ENCODE assay signal across 11 cellular contexts in the genomic region with DNA sequence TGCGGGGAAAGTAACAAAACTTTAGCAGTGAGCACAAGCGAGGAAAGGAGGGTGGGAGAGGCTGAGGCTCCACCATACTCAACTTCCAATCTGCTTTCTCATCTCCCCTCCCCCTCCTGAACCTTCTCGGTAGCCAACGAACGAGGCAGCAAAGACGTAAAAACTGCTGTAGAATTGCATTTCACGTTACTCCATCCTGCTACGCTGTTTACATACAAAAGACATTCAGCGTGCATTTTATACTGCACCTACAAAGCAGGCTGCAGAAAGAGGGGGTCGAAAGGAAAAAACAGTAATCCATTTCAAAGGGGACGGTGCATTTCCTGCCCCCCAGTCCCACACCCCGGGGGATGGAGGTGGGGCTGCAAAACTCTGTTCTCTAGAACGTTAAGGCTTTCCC. TPM values are rescaled to one million over a fixed set of nuclear protein-coding genes. Genes with fewer than 3 reads are reported as not detected.
A peak's percentile ranks its signal among the peaks of the same experiment; 100 is the strongest.
DNase-seq lines count a peak whose midpoint lies in the region; ATAC-seq and TF ChIP-seq lines count a peak whose summit lies in the region.
"Had no signal": no experiment of that assay in that cellular context is flagged by ENCODE, and none has a peak within 500 bp of the region (broad histone marks: within the 10 kb centered on the region; RNA-seq: fewer than 3 reads in every experiment).

No MANE protein-coding gene starts in this region.

- peak overlapping the region; percentile 83 for H3K27ac ChIP-seq in RWPE1
- no peak overlapping the region for H3K27ac ChIP-seq in neural progenitor cell
- no peak overlapping the region for H3K27ac ChIP-seq in SJCRH30
- H3K27ac ChIP-seq: BLaER1 treated with 17β-estradiol and CSF1 and Interleukin-3, amounts not matched to agents 10 nM and 100 nM had no signal

- H3K9me3 ChIP-seq in neural progenitor cell (ENCODE audit: low read depth) (no peaks in the 10 kb centered on the region), SJCRH30 (replicated peaks) (no peaks in the 10 kb centered on the region)

- H3K4me3 ChIP-seq in foreskin fibroblast (ENCODE audit: low read depth in 1 of 2, low read length in 2 of 2) = peak overlapping the region; percentile 52 to 78
- peak overlapping the region; percentile 53 for H3K4me3 ChIP-seq in neural progenitor cell
- no peak overlapping the region for H3K4me3 ChIP-seq in SJCRH30
- H3K4me3 ChIP-seq: BLaER1 treated with 17β-estradiol and CSF1 and Interleukin-3, amounts not matched to agents 10 nM and 100 nM had no signal

- TF ChIP-seq CTCF in RWPE1 (conservative IDR thresholded peaks at IDR 0.05; ENCODE audit: low read depth) (no peak), foreskin fibroblast (IDR thresholded peaks at IDR 0.05; ENCODE audit: low read depth, low read length) (no peak), neural progenitor cell (IDR thresholded peaks at IDR 0.05) (no peak)

- H4K20me1 ChIP-seq in neural progenitor cell (ENCODE audit: low read depth) = no peaks in the 10 kb centered on the region
- H4K20me1 ChIP-seq: BLaER1 treated with 17β-estradiol and CSF1 and Interleukin-3, amounts not matched to agents 10 nM and 100 nM had no signal

- peaks cover 14% of the 10 kb centered on the region for H3K4me1 Mint-ChIP-seq in neural progenitor cell

- H3F3A ChIP-seq in neural progenitor cell (ENCODE audit: low read depth) = no peaks in the 10 kb centered on the region

- H3K4me1 ChIP-seq in neural progenitor cell = peaks cover 11% of the 10 kb centered on the region
- no peaks in the 10 kb centered on the region for H3K4me1 ChIP-seq in SJCRH30
- H3K4me1 ChIP-seq: BLaER1 treated with 17β-estradiol and CSF1 and Interleukin-3, amounts not matched to agents 10 nM and 100 nM had no signal

- no peak overlapping the region for H3K27ac Mint-ChIP-seq in neural progenitor cell

- H3K36me3 ChIP-seq in neural progenitor cell (no peaks in the 10 kb centered on the region), SJCRH30 (no peaks in the 10 kb centered on the region)

- peak overlapping the region; percentile 90 for H3K4me3 Mint-ChIP-seq in neural progenitor cell

- peaks cover 3% of the 10 kb centered on the region for H3K36me3 Mint-ChIP-seq in neural progenitor cell

- peak overlapping the region; percentile 51 for H2AFZ ChIP-seq in neural progenitor cell (replicated peaks)

- peak overlapping the region; percentile 82 for H3K4me2 ChIP-seq in neural progenitor cell
- H3K4me2 ChIP-seq: BLaER1 treated with 17β-estradiol and CSF1 and Interleukin-3, amounts not matched to agents 10 nM and 100 nM had no signal

- DNase-seq in AG08396 (ENCODE audit: low spot score) = peak; percentile 29
- peak; percentile 26 for DNase-seq in RWPE1 (ENCODE audit: low spot score)
- peak in 1 of 2 donors; percentile 26 for DNase-seq in foreskin fibroblast
- peak; percentile 47 for DNase-seq in neural progenitor cell (ENCODE audit: low spot score)
- DNase-seq in SJCRH30 = no peak
- no peak for DNase-seq in activated CD4-positive, alpha-beta T cell treated with anti-CD3 and anti-CD28 coated beads for 1 hour
- DNase-seq in dedifferentiated amniotic fluid mesenchymal stem cell (ENCODE audit: extremely low spot score) = no peak
- DNase-seq: effector CD8-positive, alpha-beta T cell; stimulated activated CD4-positive, alpha-beta T cell treated with anti-CD3 and anti-CD28 coated beads, Interleukin-12 subunit alpha, Interleukin-12 subunit beta, amount 100 ng/mL, for 4 hours had no signal

- H3K27me3 ChIP-seq in neural progenitor cell (peaks cover 69% of the 10 kb centered on the region), SJCRH30 (0 out of 2 replicates have a peak, but pooled peaks cover 3% of the 10 kb centered on the region)
- H3K27me3 ChIP-seq: BLaER1 treated with 17β-estradiol and CSF1 and Interleukin-3, amounts not matched to agents 10 nM and 100 nM had no signal

- no peaks in the 10 kb centered on the region for H3K79me2 ChIP-seq in neural progenitor cell (ENCODE audit: low read depth)

- H3K9me3 Mint-ChIP-seq in neural progenitor cell = no peaks in the 10 kb centered on the region

- ATAC-seq in HG02759 (IDR thresholded peaks at IDR 0.05; ENCODE audit: unreplicated experiment) = no peak

- peaks cover 29% of the 10 kb centered on the region for H3K27me3 Mint-ChIP-seq in neural progenitor cell (ENCODE audit: insufficient read depth, low read depth)

- POLR2A ChIA-PET in RWPE1 (lab: Yijun Ruan, JAX; ENCODE audit: low non-redundant PET) = interaction anchor here (0.6 kb wide), 1 partner anchor 47 kb away, joined by 3 read pairs; no protein-coding TSS in a partner anchor

- CTCF ChIA-PET in RWPE1 (lab: Yijun Ruan, JAX) = interaction anchor here (0.7 to 2.1 kb wide), 4 partner anchors 39 to 151 kb away, joined by 3 to 11 read pairs (median 4); no protein-coding TSS in a partner anchor

- H3K9ac ChIP-seq in neural progenitor cell = no peak overlapping the region
- H3K9ac ChIP-seq: BLaER1 treated with 17β-estradiol and CSF1 and Interleukin-3, amounts not matched to agents 10 nM and 100 nM had no signal

RNA-seq across cellular contexts. Expression of a gene that starts 1.1 kb away (rescaled TPM):
- 16.1 and 25.5 TPM in 2 replicates for total RNA-seq in neural progenitor cell (ENCODE audit: low replicate concordance)
- total RNA-seq in SJCRH30 (2014; rRNA removed; shearing (Covaris generic)) = 0.06 TPM in 1 of 2 replicates, not detected in the other

Comparison
In these comparisons a context has a peak if more than half of its experiments do, and no peak if none do; other contexts are left out.
1. DNase-seq: peak in AG08396 (single experiment), RWPE1 (single experiment) and neural progenitor cell (single experiment); none in SJCRH30 (0 of 2), activated CD4-positive, alpha-beta T cell treated with anti-CD3 and anti-CD28 coated beads for 1 hour (single experiment) and dedifferentiated amniotic fluid mesenchymal stem cell (single experiment).
2. RNA of a gene that starts 1.1 kb away (total RNA-seq): 16.1 to 25.5 TPM in neural progenitor cell; 0.06 TPM in SJCRH30; every median in the first group is over 10 times any median in the second.